ENCODE assay signal across 8 cellular contexts in genomic region chr16:87850009-87851006, GRCh38. TPM values are rescaled to one million over a fixed set of nuclear protein-coding genes. Genes with fewer than 3 reads are reported as not detected.
DNase-seq lines count a peak whose midpoint lies in the region; ATAC-seq and TF ChIP-seq lines count a peak whose summit lies in the region.

No MANE protein-coding gene starts in this region.

- peaks cover 3% of the 10 kb centered on the region for H3K4me1 ChIP-seq in colonic mucosa

- peak overlapping the region in 1 of 2 donors; percentile 50 for H3K9ac ChIP-seq in colonic mucosa (ENCODE audit: low read depth in 2 of 2, low read length in 2 of 2)

- H3K36me3 ChIP-seq in colonic mucosa: no peaks in the 10 kb centered on the region

- H3K27me3 ChIP-seq in colonic mucosa: no peaks in the 10 kb centered on the region

- no peak overlapping the region for H3K27ac ChIP-seq in colonic mucosa

- no peaks in the 10 kb centered on the region for H3K27me3 Mint-ChIP-seq in memory B cell

- no peak overlapping the region for H3K27ac Mint-ChIP-seq in memory B cell

- H3K4me1 Mint-ChIP-seq in memory B cell: peaks cover 6% of the 10 kb centered on the region

- peak; percentile 44 for DNase-seq in NCI-H1105 (lab: John Stamatoyannopoulos, UW)
- peak; percentile 79 for DNase-seq in activated CD4-positive, alpha-beta T cell treated with anti-CD3 and anti-CD28 coated beads, Interleukin-2, amount 50 U/mL, for 1 hour
- DNase-seq in colonic mucosa: peak; percentile 75
- peak; percentile 59 to 74 for DNase-seq in memory B cell (ENCODE audit: low spot score in 2 of 2)
- DNase-seq in stimulated activated CD8-positive, alpha-beta memory T cell treated with anti-CD3 and anti-CD28 coated beads, Interleukin-7, amount 100 ng/mL, for 4 hours (ENCODE audit: low read depth in 2 of 2): peak; percentile 49 to 51

- no peak overlapping the region for H3K4me3 Mint-ChIP-seq in memory B cell

- TF ChIP-seq CTCF in GM12875 (IDR thresholded peaks at IDR 0.05; ENCODE audit: borderline replicate concordance, insufficient read depth, low read depth, low read length) (peak; percentile 96), colonic mucosa (IDR thresholded peaks at IDR 0.05) (peak; percentile 98)

- no peaks in the 10 kb centered on the region for H3K9me3 Mint-ChIP-seq in memory B cell

- ATAC-seq in memory B cell (ENCODE audit: low read depth) (peak; percentile 55), HG02623 (IDR thresholded peaks at IDR 0.05; ENCODE audit: unreplicated experiment) (no peak), GM19023 (IDR thresholded peaks at IDR 0.05; ENCODE audit: unreplicated experiment) (no peak)

- H3K4me3 ChIP-seq in GM12875 (ENCODE audit: low read depth, low read length) (no peak overlapping the region), colonic mucosa (no peak overlapping the region)

- intact Hi-C loops in colonic mucosa (cut with DNase I): no loop called here

- peaks cover 1% of the 10 kb centered on the region for H3K36me3 Mint-ChIP-seq in memory B cell

- no peaks in the 10 kb centered on the region for H3K9me3 ChIP-seq in colonic mucosa

RNA-seq across cellular contexts. Expression of gene SLC7A5, which starts 19.0 kb away (rescaled TPM):
- 10 to 100 TPM in 1 of 2 donors, 1 to 10 TPM in 1; 9.5 to 26.2 TPM for total RNA-seq in colonic mucosa
